ENCODE assay signal across 1 cellular context in genomic region chr2:237421542-237422047, GRCh38.
TF ChIP-seq lines count a peak whose summit lies in the region.

No MANE protein-coding gene starts in this region.

TF ChIP-seq in HEK293, 187 proteins besides CTCF, POLR2A, EP300 and RAD21 (continued from another document):
- TF ChIP-seq ZBTB6 (tag by site-specific recombination; IDR thresholded peaks at IDR 0.05), result peak; percentile 29; the same call in 1 of the 2 replicates
- TF ChIP-seq ZFP37 (tag by site-specific recombination; IDR thresholded peaks at IDR 0.05), result 0 out of 2 replicates have a peak, but pooled peaks have one; percentile 67
- no peak for TF ChIP-seq ZNF558 (tag by site-specific recombination; IDR thresholded peaks at IDR 0.05)
- TF ChIP-seq ZNF48 (tag by site-specific recombination; IDR thresholded peaks at IDR 0.05), result no peak
- peak; percentile 31; the same call in 1 of the 2 replicates for TF ChIP-seq ZBTB48 (tag by site-specific recombination; IDR thresholded peaks at IDR 0.05)
- TF ChIP-seq ZBTB17 (tag by site-specific recombination; IDR thresholded peaks at IDR 0.05), result peak; percentile 82
- TF ChIP-seq KLF16 (tag by site-specific recombination; IDR thresholded peaks at IDR 0.05), result no peak
- TF ChIP-seq ZNF335 (tag by site-specific recombination; conservative IDR thresholded peaks at IDR 0.05), result peak; percentile 56; the same call in 1 of the 2 replicates
- TF ChIP-seq BCL11A (tag by site-specific recombination; IDR thresholded peaks at IDR 0.05; ENCODE audit: low read depth), result no peak
